ENCODE assay signal across 9 cellular contexts in genomic region chr21:14403681-14404318, GRCh38. TPM values are rescaled to one million over a fixed set of nuclear protein-coding genes. Genes with fewer than 3 reads are reported as not detected.
DNase-seq lines count a peak whose midpoint lies in the region; ATAC-seq and TF ChIP-seq lines count a peak whose summit lies in the region.
"Had no signal": no experiment of that assay in that cellular context is flagged by ENCODE, and none has a peak within 500 bp of the region (broad histone marks: within the 10 kb centered on the region; RNA-seq: fewer than 3 reads in every experiment).

No MANE protein-coding gene starts in this region.

- ATAC-seq in GM21447 (IDR thresholded peaks at IDR 0.05; ENCODE audit: unreplicated experiment) (peak; percentile 63), GM21390 (IDR thresholded peaks at IDR 0.05; ENCODE audit: unreplicated experiment) (no peak), T-helper 17 cell (no peak), GM21737 (IDR thresholded peaks at IDR 0.05; ENCODE audit: unreplicated experiment) (no peak)

- H3K27me3 Mint-ChIP-seq in Calu3 (ENCODE audit: unreplicated experiment) (no peaks in the 10 kb centered on the region), T-helper 17 cell (no peaks in the 10 kb centered on the region)

- no peak overlapping the region for H3K4ac ChIP-seq in mesenchymal stem cell (ENCODE audit: low read depth in 1 of 2, low read length in 2 of 2)

- no peak overlapping the region for H3K23ac ChIP-seq in mesenchymal stem cell (ENCODE audit: low read length in 2 of 2)

- WGBS in mesenchymal stem cell, result 33% methylated on average over 1 of the region's 1 CpG

- no peak overlapping the region for H2AK5ac ChIP-seq in mesenchymal stem cell (ENCODE audit: low read length, severe bottlenecking)

- intact Hi-C loops in Calu3 (cut with micrococcal nuclease; ENCODE audit: unreplicated experiment), result loop anchor here (1.0 to 5.0 kb wide), 3 partner anchors 369 to 1189 kb away; no protein-coding TSS in a partner anchor

- H3K27ac ChIP-seq in mesenchymal stem cell (ENCODE audit: low read length, poor library complexity, severe bottlenecking), result no peak overlapping the region
- H3K27ac ChIP-seq: neutrophil had no signal

- H3K14ac ChIP-seq in mesenchymal stem cell (ENCODE audit: low read length in 2 of 2), result no peak overlapping the region

- H3K79me1 ChIP-seq in mesenchymal stem cell (replicated peaks; ENCODE audit: low read length, poor library complexity, severe bottlenecking), result no peaks in the 10 kb centered on the region

- no peak for TF ChIP-seq CTCF in Calu3 (IDR thresholded peaks at IDR 0.05; ENCODE audit: unreplicated experiment)

- peak; percentile 6 for DNase-seq in Calu3
- DNase-seq in NCI-H345 (lab: John Stamatoyannopoulos, UW), result peak; percentile 26
- DNase-seq in central memory CD4-positive, alpha-beta T cell, result peak; percentile 28
- DNase-seq in mesenchymal stem cell, result peak; percentile 38
- no peak for DNase-seq in T-helper 17 cell

- no peak overlapping the region for H3K4me3 Mint-ChIP-seq in Calu3 (ENCODE audit: low read depth, unreplicated experiment)
- H3K4me3 Mint-ChIP-seq in T-helper 17 cell, result no peak overlapping the region

- H3K4me1 Mint-ChIP-seq in Calu3 (ENCODE audit: low read depth, unreplicated experiment) (no peaks in the 10 kb centered on the region), T-helper 17 cell (no peaks in the 10 kb centered on the region)

- CTCF ChIA-PET in Calu3 (lab: Charles Lee), result interaction anchor here (0.6 to 0.7 kb wide), 2 partner anchors 329 to 516 kb away, joined by 4 to 5 read pairs; no protein-coding TSS in a partner anchor

- no peak overlapping the region for H3K9ac ChIP-seq in mesenchymal stem cell (ENCODE audit: low read length)

- no peaks in the 10 kb centered on the region for H3K27me3 ChIP-seq in mesenchymal stem cell (ENCODE audit: control insufficient read depth in 1 of 2, insufficient read depth in 1 of 2, low read length in 2 of 2)
- H3K27me3 ChIP-seq: neutrophil had no signal

- H3K9me3 ChIP-seq in mesenchymal stem cell (ENCODE audit: control insufficient read depth, low read length), result no peaks in the 10 kb centered on the region
- no peaks in the 10 kb centered on the region for H3K9me3 ChIP-seq in T-helper 17 cell (ENCODE audit: control insufficient read depth, low read length, poor library complexity, severe bottlenecking)
- H3K9me3 ChIP-seq: neutrophil had no signal

- no peak overlapping the region for H4K8ac ChIP-seq in mesenchymal stem cell (ENCODE audit: low read length)

- H2BK5ac ChIP-seq in mesenchymal stem cell (ENCODE audit: low read depth, low read length, poor library complexity, severe bottlenecking), result no peak overlapping the region

- no peaks in the 10 kb centered on the region for H3K9me3 Mint-ChIP-seq in Calu3 (ENCODE audit: low read depth, unreplicated experiment)

- H3K36me3 Mint-ChIP-seq in Calu3 (ENCODE audit: insufficient read depth, unreplicated experiment), result no peaks in the 10 kb centered on the region
- H3K36me3 Mint-ChIP-seq in T-helper 17 cell (ENCODE audit: low read depth), result no peaks in the 10 kb centered on the region

- no peak overlapping the region for H3K4me3 ChIP-seq in mesenchymal stem cell (ENCODE audit: insufficient read depth in 1 of 2, low read depth in 1 of 2, low read length in 2 of 2)

- no peak overlapping the region for H2BK12ac ChIP-seq in mesenchymal stem cell (ENCODE audit: low read length in 2 of 2)

- H3K18ac ChIP-seq in mesenchymal stem cell (ENCODE audit: low read depth in 1 of 2, low read length in 2 of 2), result no peak overlapping the region

- H4K91ac ChIP-seq in mesenchymal stem cell (ENCODE audit: low read length), result no peak overlapping the region

- H2BK15ac ChIP-seq in mesenchymal stem cell (ENCODE audit: low read depth, poor library complexity, severe bottlenecking), result no peak overlapping the region

- H2AFZ ChIP-seq in mesenchymal stem cell (ENCODE audit: low read depth, low read length), result no peak overlapping the region

- no peak overlapping the region for H3K4me2 ChIP-seq in mesenchymal stem cell (ENCODE audit: low read length, poor library complexity, severe bottlenecking)

- no peaks in the 10 kb centered on the region for H3K4me1 ChIP-seq in mesenchymal stem cell (ENCODE audit: control insufficient read depth, insufficient read depth, low read depth, low read length)

- no peak overlapping the region for H2BK120ac ChIP-seq in mesenchymal stem cell (ENCODE audit: low read depth, low read length)

- no TSS peak for BruUV-seq in Calu3 (replicated peaks; lab: Mats Ljungman, UMichigan)

- no peaks in the 10 kb centered on the region for H3K36me3 ChIP-seq in mesenchymal stem cell (ENCODE audit: control insufficient read depth in 1 of 2, insufficient read depth in 2 of 2, low read depth in 1 of 2, low read length in 2 of 2)
- H3K36me3 ChIP-seq: neutrophil had no signal

- H3K27ac Mint-ChIP-seq in Calu3 (ENCODE audit: unreplicated experiment), result no peak overlapping the region
- H3K27ac Mint-ChIP-seq in T-helper 17 cell, result no peak overlapping the region

RNA-seq across cellular contexts. Expression of gene HSPA13, which starts 20.9 kb away (rescaled TPM):
- 31.9 and 36.6 TPM in 2 replicates for total RNA-seq in Calu3 (2022)
- 32.6 TPM for polyA plus RNA-seq in mesenchymal stem cell (2013, experiment 1 of 2)
- polyA plus RNA-seq in mesenchymal stem cell (2013, experiment 2 of 2), result 34.2 TPM
- 10 to 100 TPM; 24.1 to 32.3 TPM for total RNA-seq in T-helper 17 cell

Comparison
In these comparisons a context has a peak if more than half of its experiments do, and no peak if none do; other contexts are left out.
1. DNase-seq: peak in Calu3 (single experiment), NCI-H345 (single experiment), central memory CD4-positive, alpha-beta T cell (single experiment) and mesenchymal stem cell (single experiment); none in T-helper 17 cell (0 of 3).